ENCODE assay signal across 7 cellular contexts in genomic region chr17:80035687-80035936, GRCh38. TPM values are rescaled to one million over a fixed set of nuclear protein-coding genes. Genes with fewer than 3 reads are reported as not detected.
DNase-seq lines count a peak whose midpoint lies in the region; ATAC-seq and TF ChIP-seq lines count a peak whose summit lies in the region.

Gene TBC1D16, minus strand, starts transcription at chr17:80035872. Its CDS starts 22,325 bp downstream, at chr17:80013547.

- H3K27me3 Mint-ChIP-seq in activated CD8-positive, alpha-beta T cell treated with anti-CD3 and anti-CD28 coated beads for 36 hours: peaks cover 8% of the 10 kb centered on the region

- H3K9me3 Mint-ChIP-seq in activated CD8-positive, alpha-beta T cell treated with anti-CD3 and anti-CD28 coated beads for 36 hours: no peaks in the 10 kb centered on the region

- H3K4me1 Mint-ChIP-seq in activated CD8-positive, alpha-beta T cell treated with anti-CD3 and anti-CD28 coated beads for 36 hours (ENCODE audit: low read depth): peaks cover 10% of the 10 kb centered on the region

- CTCF ChIA-PET in activated CD8-positive, alpha-beta T cell treated with anti-CD3 and anti-CD28 coated beads for 36 hours (lab: Charles Lee): interaction anchor here (2.3 kb wide), 1 partner anchor 27 kb away, joined by 13 read pairs; no protein-coding TSS in a partner anchor

- intact Hi-C loops in activated CD8-positive, alpha-beta T cell treated with anti-CD3 and anti-CD28 coated beads for 36 hours (cut with micrococcal nuclease): no loop called here
- intact Hi-C loops in left cardiac atrium (cut with DNase I) (no loop called here), sciatic nerve (cut with DNase I) (no loop called here)

- no peak for TF ChIP-seq CTCF in activated CD8-positive, alpha-beta T cell treated with anti-CD3 and anti-CD28 coated beads for 36 hours (IDR thresholded peaks at IDR 0.05)

- H3K27ac Mint-ChIP-seq in activated CD8-positive, alpha-beta T cell treated with anti-CD3 and anti-CD28 coated beads for 36 hours: peak within 1 kb of the TSS; percentile 51

- DNase-seq in activated CD8-positive, alpha-beta T cell treated with anti-CD3 and anti-CD28 coated beads for 36 hours: no peak
- DNase-seq in left cardiac atrium: no peak
- DNase-seq in sciatic nerve (ENCODE audit: low spot score): no peak
- DNase-seq in NCI-H128 (lab: John Stamatoyannopoulos, UW; ENCODE audit: unreplicated experiment): no peak
- DNase-seq in HUDEP-2 (lab: John Stamatoyannopoulos, UW; ENCODE audit: unreplicated experiment in 76 of 76): no peak

- ATAC-seq in HG02678 (IDR thresholded peaks at IDR 0.05; ENCODE audit: unreplicated experiment) (peak; percentile 60), left cardiac atrium (no peak), sciatic nerve (no peak), HG03520 (IDR thresholded peaks at IDR 0.05; ENCODE audit: unreplicated experiment) (no peak)
- no peak for ATAC-seq in activated CD8-positive, alpha-beta T cell treated with anti-CD3 and anti-CD28 coated beads for 36 hours

- no peaks in the 10 kb centered on the region for H3K36me3 Mint-ChIP-seq in activated CD8-positive, alpha-beta T cell treated with anti-CD3 and anti-CD28 coated beads for 36 hours (ENCODE audit: low read depth)

- POLR2A ChIA-PET in activated CD8-positive, alpha-beta T cell treated with anti-CD3 and anti-CD28 coated beads for 36 hours (lab: Charles Lee): no interaction called here

- H3K4me3 Mint-ChIP-seq in activated CD8-positive, alpha-beta T cell treated with anti-CD3 and anti-CD28 coated beads for 36 hours: peak within 1 kb of the TSS; percentile 83

RNA-seq across cellular contexts. Expression of gene TBC1D16, which starts in this region (rescaled TPM):
- 10 to 100 TPM in 1 of 2 experiments, 1 to 10 TPM in 1; 9.6 to 12.0 TPM for total RNA-seq in activated CD8-positive, alpha-beta T cell treated with anti-CD3 and anti-CD28 coated beads for 36 hours
- 10 to 100 TPM; 29.9 to 30.9 TPM for total RNA-seq in left cardiac atrium
- total RNA-seq in sciatic nerve: 46.9 TPM
